ENCODE assay signal across 1 cellular context in the genomic region with DNA sequence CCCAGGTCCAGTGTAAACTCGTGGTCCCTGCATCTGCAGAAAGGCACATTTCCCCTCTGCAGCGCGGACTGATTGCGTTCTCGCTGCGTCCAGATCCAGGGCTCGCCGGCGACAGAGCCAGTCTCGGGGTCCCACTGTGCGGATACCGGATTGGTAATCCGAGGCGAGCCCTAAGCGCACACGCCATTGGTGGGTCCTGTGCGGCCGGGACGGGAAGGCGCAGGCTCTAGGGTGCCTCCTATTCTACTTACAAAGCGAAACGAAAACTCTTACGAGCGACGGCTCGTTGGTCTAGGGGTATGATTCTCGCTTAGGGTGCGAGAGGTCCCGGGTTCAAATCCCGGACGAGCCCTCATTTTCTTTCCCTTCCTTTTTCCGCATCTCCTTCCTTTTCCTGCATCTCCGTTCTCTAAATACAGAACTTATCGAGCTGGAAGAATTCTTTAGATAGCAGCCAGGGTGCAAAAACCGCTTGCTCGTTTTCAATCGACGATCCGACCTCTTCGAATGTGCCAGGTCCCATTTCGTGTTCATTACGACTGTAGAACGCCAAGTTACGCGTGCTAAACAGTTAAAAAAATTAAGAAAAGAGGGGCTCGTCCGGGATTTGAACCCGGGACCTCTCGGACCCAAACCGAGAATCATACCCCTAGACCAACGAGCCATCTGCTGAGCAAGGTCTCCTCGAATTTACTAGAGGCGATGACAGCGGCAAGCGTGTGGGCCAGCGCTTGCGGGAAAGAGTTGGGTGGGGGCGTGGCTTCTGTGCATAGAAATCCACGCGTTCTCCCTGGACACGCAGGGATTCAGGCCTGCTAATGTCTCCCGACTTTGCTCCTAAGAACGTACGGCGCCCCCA.
TF ChIP-seq lines count a peak whose summit lies in the region.

No MANE protein-coding gene starts in this region.

TF ChIP-seq in K562, 482 proteins besides CTCF, POLR2A, EP300 and RAD21 (continued from another document and continues in another):
- TF ChIP-seq, protein P1, sequence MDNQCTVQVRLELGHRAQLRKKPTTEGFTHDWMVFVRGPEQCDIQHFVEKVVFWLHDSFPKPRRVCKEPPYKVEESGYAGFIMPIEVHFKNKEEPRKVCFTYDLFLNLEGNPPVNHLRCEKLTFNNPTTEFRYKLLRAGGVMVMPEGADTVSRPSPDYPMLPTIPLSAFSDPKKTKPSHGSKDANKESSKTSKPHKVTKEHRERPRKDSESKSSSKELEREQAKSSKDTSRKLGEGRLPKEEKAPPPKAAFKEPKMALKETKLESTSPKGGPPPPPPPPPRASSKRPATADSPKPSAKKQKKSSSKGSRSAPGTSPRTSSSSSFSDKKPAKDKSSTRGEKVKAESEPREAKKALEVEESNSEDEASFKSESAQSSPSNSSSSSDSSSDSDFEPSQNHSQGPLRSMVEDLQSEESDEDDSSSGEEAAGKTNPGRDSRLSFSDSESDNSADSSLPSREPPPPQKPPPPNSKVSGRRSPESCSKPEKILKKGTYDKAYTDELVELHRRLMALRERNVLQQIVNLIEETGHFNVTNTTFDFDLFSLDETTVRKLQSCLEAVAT (IDR thresholded peaks at IDR 0.05): 0 out of 4 replicates have a peak, but pooled peaks of 1 of the 2 experiments have one; percentile 5
- TF ChIP-seq ZNF146 (CRISPR knock-in tag; IDR thresholded peaks at IDR 0.05; ENCODE audit: unreplicated experiment): no peak
- no peak; the same call in 1 of the 2 replicates for TF ChIP-seq PHF21A (IDR thresholded peaks at IDR 0.05; ENCODE audit: borderline replicate concordance, low read depth)
- TF ChIP-seq NBN (IDR thresholded peaks at IDR 0.05; ENCODE audit: low read depth): peak; percentile 96
- TF ChIP-seq, protein P2, sequence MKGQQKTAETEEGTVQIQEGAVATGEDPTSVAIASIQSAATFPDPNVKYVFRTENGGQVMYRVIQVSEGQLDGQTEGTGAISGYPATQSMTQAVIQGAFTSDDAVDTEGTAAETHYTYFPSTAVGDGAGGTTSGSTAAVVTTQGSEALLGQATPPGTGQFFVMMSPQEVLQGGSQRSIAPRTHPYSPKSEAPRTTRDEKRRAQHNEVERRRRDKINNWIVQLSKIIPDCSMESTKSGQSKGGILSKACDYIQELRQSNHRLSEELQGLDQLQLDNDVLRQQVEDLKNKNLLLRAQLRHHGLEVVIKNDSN (CRISPR knock-in tag; IDR thresholded peaks at IDR 0.05): no peak; the same call in 1 of the 2 replicates
- no peak for TF ChIP-seq HLTF (IDR thresholded peaks at IDR 0.05)
- TF ChIP-seq, protein P3, sequence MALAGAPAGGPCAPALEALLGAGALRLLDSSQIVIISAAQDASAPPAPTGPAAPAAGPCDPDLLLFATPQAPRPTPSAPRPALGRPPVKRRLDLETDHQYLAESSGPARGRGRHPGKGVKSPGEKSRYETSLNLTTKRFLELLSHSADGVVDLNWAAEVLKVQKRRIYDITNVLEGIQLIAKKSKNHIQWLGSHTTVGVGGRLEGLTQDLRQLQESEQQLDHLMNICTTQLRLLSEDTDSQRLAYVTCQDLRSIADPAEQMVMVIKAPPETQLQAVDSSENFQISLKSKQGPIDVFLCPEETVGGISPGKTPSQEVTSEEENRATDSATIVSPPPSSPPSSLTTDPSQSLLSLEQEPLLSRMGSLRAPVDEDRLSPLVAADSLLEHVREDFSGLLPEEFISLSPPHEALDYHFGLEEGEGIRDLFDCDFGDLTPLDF (CRISPR knock-in tag; IDR thresholded peaks at IDR 0.05): no peak; the same call in 1 of the 2 replicates
- TF ChIP-seq, protein P4, sequence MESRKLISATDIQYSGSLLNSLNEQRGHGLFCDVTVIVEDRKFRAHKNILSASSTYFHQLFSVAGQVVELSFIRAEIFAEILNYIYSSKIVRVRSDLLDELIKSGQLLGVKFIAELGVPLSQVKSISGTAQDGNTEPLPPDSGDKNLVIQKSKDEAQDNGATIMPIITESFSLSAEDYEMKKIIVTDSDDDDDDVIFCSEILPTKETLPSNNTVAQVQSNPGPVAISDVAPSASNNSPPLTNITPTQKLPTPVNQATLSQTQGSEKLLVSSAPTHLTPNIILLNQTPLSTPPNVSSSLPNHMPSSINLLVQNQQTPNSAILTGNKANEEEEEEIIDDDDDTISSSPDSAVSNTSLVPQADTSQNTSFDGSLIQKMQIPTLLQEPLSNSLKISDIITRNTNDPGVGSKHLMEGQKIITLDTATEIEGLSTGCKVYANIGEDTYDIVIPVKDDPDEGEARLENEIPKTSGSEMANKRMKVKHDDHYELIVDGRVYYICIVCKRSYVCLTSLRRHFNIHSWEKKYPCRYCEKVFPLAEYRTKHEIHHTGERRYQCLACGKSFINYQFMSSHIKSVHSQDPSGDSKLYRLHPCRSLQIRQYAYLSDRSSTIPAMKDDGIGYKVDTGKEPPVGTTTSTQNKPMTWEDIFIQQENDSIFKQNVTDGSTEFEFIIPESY (CRISPR knock-in tag; IDR thresholded peaks at IDR 0.05): no peak; the same call in 1 of the 2 replicates
- no peak for TF ChIP-seq MEIS2 (IDR thresholded peaks at IDR 0.05; ENCODE audit: partially characterized antibody)
- peak; percentile 98 for TF ChIP-seq TBP (optimal IDR thresholded peaks at IDR 0.05; ENCODE audit: low read depth, low read length)
- TF ChIP-seq ZNF282 (CRISPR knock-in tag; IDR thresholded peaks at IDR 0.05): no peak
- peak; percentile 75 for TF ChIP-seq ZBTB8A (IDR thresholded peaks at IDR 0.05; ENCODE audit: partially characterized antibody)
- no peak for TF ChIP-seq MAFF (IDR thresholded peaks at IDR 0.05; ENCODE audit: low read length)
- no peak for TF ChIP-seq GABPA (tag; conservative IDR thresholded peaks at IDR 0.05; ENCODE audit: low read depth)
- TF ChIP-seq NR2C2 (CRISPR knock-in tag; IDR thresholded peaks at IDR 0.05): no peak
- TF ChIP-seq NR2C2 (tag; IDR thresholded peaks at IDR 0.05): no peak
- peak; percentile 26; the same call in 1 of the 2 replicates for TF ChIP-seq BACH1 (tag; IDR thresholded peaks at IDR 0.05)
- TF ChIP-seq ZNF133 (CRISPR knock-in tag; IDR thresholded peaks at IDR 0.05): no peak
- TF ChIP-seq, protein P5, sequence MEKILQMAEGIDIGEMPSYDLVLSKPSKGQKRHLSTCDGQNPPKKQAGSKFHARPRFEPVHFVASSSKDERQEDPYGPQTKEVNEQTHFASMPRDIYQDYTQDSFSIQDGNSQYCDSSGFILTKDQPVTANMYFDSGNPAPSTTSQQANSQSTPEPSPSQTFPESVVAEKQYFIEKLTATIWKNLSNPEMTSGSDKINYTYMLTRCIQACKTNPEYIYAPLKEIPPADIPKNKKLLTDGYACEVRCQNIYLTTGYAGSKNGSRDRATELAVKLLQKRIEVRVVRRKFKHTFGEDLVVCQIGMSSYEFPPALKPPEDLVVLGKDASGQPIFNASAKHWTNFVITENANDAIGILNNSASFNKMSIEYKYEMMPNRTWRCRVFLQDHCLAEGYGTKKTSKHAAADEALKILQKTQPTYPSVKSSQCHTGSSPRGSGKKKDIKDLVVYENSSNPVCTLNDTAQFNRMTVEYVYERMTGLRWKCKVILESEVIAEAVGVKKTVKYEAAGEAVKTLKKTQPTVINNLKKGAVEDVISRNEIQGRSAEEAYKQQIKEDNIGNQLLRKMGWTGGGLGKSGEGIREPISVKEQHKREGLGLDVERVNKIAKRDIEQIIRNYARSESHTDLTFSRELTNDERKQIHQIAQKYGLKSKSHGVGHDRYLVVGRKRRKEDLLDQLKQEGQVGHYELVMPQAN (IDR thresholded peaks at IDR 0.05; ENCODE audit: borderline replicate concordance): peak; percentile 62; the same call in 1 of the 2 replicates
- TF ChIP-seq TBL1XR1 (IDR thresholded peaks at IDR 0.05; ENCODE audit: low read length in 2 of 2): peak in 1 of 2 experiments; percentile 96; a peak in 2 of 4 replicates
- no peak for TF ChIP-seq EZH2 (IDR thresholded peaks at IDR 0.05; ENCODE audit: borderline replicate concordance, low read depth, low read length)
- TF ChIP-seq NEUROD1 (IDR thresholded peaks at IDR 0.05; ENCODE audit: borderline replicate concordance, low read depth, low read length, partially characterized antibody): no peak
- TF ChIP-seq, protein P6, sequence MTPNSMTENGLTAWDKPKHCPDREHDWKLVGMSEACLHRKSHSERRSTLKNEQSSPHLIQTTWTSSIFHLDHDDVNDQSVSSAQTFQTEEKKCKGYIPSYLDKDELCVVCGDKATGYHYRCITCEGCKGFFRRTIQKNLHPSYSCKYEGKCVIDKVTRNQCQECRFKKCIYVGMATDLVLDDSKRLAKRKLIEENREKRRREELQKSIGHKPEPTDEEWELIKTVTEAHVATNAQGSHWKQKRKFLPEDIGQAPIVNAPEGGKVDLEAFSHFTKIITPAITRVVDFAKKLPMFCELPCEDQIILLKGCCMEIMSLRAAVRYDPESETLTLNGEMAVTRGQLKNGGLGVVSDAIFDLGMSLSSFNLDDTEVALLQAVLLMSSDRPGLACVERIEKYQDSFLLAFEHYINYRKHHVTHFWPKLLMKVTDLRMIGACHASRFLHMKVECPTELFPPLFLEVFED (CRISPR knock-in tag; conservative IDR thresholded peaks at IDR 0.05): no peak
- no peak for TF ChIP-seq ZFP36 (IDR thresholded peaks at IDR 0.05; ENCODE audit: low read depth, low read length, partially characterized antibody)
- TF ChIP-seq PTBP1 (IDR thresholded peaks at IDR 0.05; ENCODE audit: low read depth, low read length): no peak; the same call in 1 of the 2 replicates
- TF ChIP-seq, protein P7, sequence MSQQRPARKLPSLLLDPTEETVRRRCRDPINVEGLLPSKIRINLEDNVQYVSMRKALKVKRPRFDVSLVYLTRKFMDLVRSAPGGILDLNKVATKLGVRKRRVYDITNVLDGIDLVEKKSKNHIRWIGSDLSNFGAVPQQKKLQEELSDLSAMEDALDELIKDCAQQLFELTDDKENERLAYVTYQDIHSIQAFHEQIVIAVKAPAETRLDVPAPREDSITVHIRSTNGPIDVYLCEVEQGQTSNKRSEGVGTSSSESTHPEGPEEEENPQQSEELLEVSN (IDR thresholded peaks at IDR 0.05; ENCODE audit: borderline replicate concordance in 1 of 2, extremely low read depth in 1 of 2, insufficient read depth in 1 of 2, insufficient read length in 1 of 2, low read depth in 1 of 2, low read length in 1 of 2, poor library complexity in 1 of 2, severe bottlenecking in 1 of 2): peak in 1 of 2 experiments; percentile 21
- TF ChIP-seq ZNF766 (CRISPR knock-in tag; conservative IDR thresholded peaks at IDR 0.05): peak; percentile 83
- no peak for TF ChIP-seq ZNF586 (CRISPR knock-in tag; conservative IDR thresholded peaks at IDR 0.05)
- TF ChIP-seq NR2F6 (CRISPR knock-in tag; IDR thresholded peaks at IDR 0.05): peak; percentile 9; the same call in 1 of the 2 replicates
- no peak for TF ChIP-seq MCM5 (IDR thresholded peaks at IDR 0.05; ENCODE audit: low read depth)
- TF ChIP-seq, protein P8, sequence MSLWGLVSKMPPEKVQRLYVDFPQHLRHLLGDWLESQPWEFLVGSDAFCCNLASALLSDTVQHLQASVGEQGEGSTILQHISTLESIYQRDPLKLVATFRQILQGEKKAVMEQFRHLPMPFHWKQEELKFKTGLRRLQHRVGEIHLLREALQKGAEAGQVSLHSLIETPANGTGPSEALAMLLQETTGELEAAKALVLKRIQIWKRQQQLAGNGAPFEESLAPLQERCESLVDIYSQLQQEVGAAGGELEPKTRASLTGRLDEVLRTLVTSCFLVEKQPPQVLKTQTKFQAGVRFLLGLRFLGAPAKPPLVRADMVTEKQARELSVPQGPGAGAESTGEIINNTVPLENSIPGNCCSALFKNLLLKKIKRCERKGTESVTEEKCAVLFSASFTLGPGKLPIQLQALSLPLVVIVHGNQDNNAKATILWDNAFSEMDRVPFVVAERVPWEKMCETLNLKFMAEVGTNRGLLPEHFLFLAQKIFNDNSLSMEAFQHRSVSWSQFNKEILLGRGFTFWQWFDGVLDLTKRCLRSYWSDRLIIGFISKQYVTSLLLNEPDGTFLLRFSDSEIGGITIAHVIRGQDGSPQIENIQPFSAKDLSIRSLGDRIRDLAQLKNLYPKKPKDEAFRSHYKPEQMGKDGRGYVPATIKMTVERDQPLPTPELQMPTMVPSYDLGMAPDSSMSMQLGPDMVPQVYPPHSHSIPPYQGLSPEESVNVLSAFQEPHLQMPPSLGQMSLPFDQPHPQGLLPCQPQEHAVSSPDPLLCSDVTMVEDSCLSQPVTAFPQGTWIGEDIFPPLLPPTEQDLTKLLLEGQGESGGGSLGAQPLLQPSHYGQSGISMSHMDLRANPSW (CRISPR knock-in tag; IDR thresholded peaks at IDR 0.05): no peak
- no peak for TF ChIP-seq POU5F1 (IDR thresholded peaks at IDR 0.05; ENCODE audit: borderline replicate concordance, low read depth, low read length, partially characterized antibody)
- no peak for TF ChIP-seq ZNF551 (CRISPR knock-in tag; IDR thresholded peaks at IDR 0.05)
- TF ChIP-seq ZNF239 (CRISPR knock-in tag; IDR thresholded peaks at IDR 0.05): no peak
- TF ChIP-seq, protein P9, sequence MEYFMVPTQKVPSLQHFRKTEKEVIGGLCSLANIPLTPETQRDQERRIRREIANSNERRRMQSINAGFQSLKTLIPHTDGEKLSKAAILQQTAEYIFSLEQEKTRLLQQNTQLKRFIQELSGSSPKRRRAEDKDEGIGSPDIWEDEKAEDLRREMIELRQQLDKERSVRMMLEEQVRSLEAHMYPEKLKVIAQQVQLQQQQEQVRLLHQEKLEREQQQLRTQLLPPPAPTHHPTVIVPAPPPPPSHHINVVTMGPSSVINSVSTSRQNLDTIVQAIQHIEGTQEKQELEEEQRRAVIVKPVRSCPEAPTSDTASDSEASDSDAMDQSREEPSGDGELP (CRISPR knock-in tag; IDR thresholded peaks at IDR 0.05; ENCODE audit: borderline replicate concordance): no peak; the same call in 1 of the 2 replicates
- TF ChIP-seq ZNF143 (CRISPR knock-in tag; IDR thresholded peaks at IDR 0.05): no peak; the same call in 1 of the 2 replicates
- TF ChIP-seq RBM34 (IDR thresholded peaks at IDR 0.05; ENCODE audit: borderline replicate concordance, insufficient read depth, low read length): no peak
- no peak for TF ChIP-seq ARID2 (IDR thresholded peaks at IDR 0.05)
- TF ChIP-seq ZNF589 (CRISPR knock-in tag; IDR thresholded peaks at IDR 0.05; ENCODE audit: low read depth): no peak
- TF ChIP-seq NR4A1 (CRISPR knock-in tag; IDR thresholded peaks at IDR 0.05): no peak
- TF ChIP-seq NR4A1 (tag; IDR thresholded peaks at IDR 0.05): no peak
- TF ChIP-seq, protein P10, sequence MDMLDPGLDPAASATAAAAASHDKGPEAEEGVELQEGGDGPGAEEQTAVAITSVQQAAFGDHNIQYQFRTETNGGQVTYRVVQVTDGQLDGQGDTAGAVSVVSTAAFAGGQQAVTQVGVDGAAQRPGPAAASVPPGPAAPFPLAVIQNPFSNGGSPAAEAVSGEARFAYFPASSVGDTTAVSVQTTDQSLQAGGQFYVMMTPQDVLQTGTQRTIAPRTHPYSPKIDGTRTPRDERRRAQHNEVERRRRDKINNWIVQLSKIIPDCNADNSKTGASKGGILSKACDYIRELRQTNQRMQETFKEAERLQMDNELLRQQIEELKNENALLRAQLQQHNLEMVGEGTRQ (CRISPR knock-in tag; IDR thresholded peaks at IDR 0.05): no peak
